ENCODE assay signal across 15 cellular contexts in the genomic region with DNA sequence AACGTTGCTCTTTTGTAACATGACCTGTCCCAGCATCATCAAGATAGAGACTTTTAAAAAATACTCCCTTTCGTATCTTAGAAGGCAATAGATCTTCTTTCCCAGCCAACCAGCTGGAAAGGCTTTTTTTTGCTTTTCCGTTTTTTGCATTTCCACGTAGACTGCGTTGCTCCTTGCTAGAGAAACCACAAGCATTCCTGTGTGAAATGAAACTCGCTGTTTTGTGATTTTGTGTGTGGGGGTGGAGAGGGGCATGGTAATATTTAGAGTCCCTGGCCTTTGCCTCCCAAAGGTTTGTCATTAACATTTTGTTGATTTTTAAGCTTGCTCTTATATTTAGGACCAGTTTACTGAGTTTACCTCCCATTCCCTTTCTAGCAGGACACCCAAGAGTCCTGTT.
A peak's percentile ranks its signal among the peaks of the same experiment; 100 is the strongest.
DNase-seq lines count a peak whose midpoint lies in the region; FAIRE-seq and TF ChIP-seq lines count a peak whose summit lies in the region.
"Had no signal": no experiment of that assay in that cellular context is flagged by ENCODE, and none has a peak within 500 bp of the region (broad histone marks: within the 10 kb centered on the region; RNA-seq: fewer than 3 reads in every experiment).

No MANE protein-coding gene starts in this region.

- peak; percentile 71 for DNase-seq in M059J (ENCODE audit: low read depth)
- peak; percentile 3 for DNase-seq in epithelial cell of esophagus (ENCODE audit: low read depth)
- no peak for DNase-seq in medulla oblongata (ENCODE audit: extremely low spot score)
- no peak for DNase-seq in superior temporal gyrus (ENCODE audit: extremely low spot score)
- no peak for DNase-seq in GM13977 (ENCODE audit: low spot score)
- DNase-seq in small intestine = no peak
- DNase-seq: activated T-cell treated with anti-CD3 and anti-CD28 coated beads, Interleukin-2, amount 50 U/mL, for 4 hours; effector memory CD8-positive, alpha-beta T cell; NCI-H2171 had no signal

- peak overlapping the region; percentile 78 for H3K4me3 ChIP-seq in ACC112 (ENCODE audit: low read depth, low read length)
- H3K4me3 ChIP-seq in epithelial cell of esophagus (ENCODE audit: low read length) = peak overlapping the region; percentile 41
- no peak overlapping the region for H3K4me3 ChIP-seq in small intestine (ENCODE audit: low read depth in 1 of 2, low read length in 2 of 2)

- H3K27ac ChIP-seq in ACC112 (ENCODE audit: low read depth, low read length) (peak overlapping the region; percentile 73), small intestine (ENCODE audit: low read depth in 1 of 2, low read length in 1 of 2) (no peak overlapping the region)

- FAIRE-seq in small intestine (lab: Jason Lieb, UNC) = no peak
- FAIRE-seq: GM12892, H1 had no signal

- no peaks in the 10 kb centered on the region for H3K36me3 Mint-ChIP-seq in nephron (ENCODE audit: low read depth)

- 51 to 64% (median 63%) methylated on average over 6 of the region's 6 CpGs for WGBS in small intestine, 3 donors

- H3K27me3 ChIP-seq in ACC112 (ENCODE audit: insufficient read depth, low read length) (no peaks in the 10 kb centered on the region), small intestine (ENCODE audit: control insufficient read depth in 2 of 2, insufficient read depth in 2 of 2, low read length in 2 of 2) (no peaks in the 10 kb centered on the region)

- peak overlapping the region; percentile 32 to 67 (median 55) for H3K4me3 Mint-ChIP-seq in nephron
- H3K4me3 Mint-ChIP-seq: activated T-cell treated with anti-CD3 and anti-CD28 coated beads, Interleukin-2, amount 50 U/mL, for 4 hours; B cell; effector memory CD8-positive, alpha-beta T cell; T-helper 2 cell treated with Interferon-gamma antibody and Interleukin-4, amounts not matched to agents 5 μg/mL and 100 μg/mL, for 36 hours had no signal

- H3K36me3 ChIP-seq in ACC112 (ENCODE audit: insufficient read depth, low read length) (no peaks in the 10 kb centered on the region), small intestine (ENCODE audit: control insufficient read depth in 2 of 2, insufficient read depth in 2 of 2, low read length in 2 of 2) (no peaks in the 10 kb centered on the region)

- no peaks in the 10 kb centered on the region for H3K9me3 Mint-ChIP-seq in nephron
- H3K9me3 Mint-ChIP-seq: activated T-cell treated with anti-CD3 and anti-CD28 coated beads, Interleukin-2, amount 50 U/mL, for 4 hours; effector memory CD8-positive, alpha-beta T cell; T-helper 2 cell treated with Interferon-gamma antibody and Interleukin-4, amounts not matched to agents 5 μg/mL and 100 μg/mL, for 36 hours had no signal

- H3K79me2 ChIP-seq in ACC112 (ENCODE audit: control insufficient read depth, insufficient read depth, low read length, unreplicated experiment) = peaks cover 6% of the 10 kb centered on the region

- peaks cover 67% of the 10 kb centered on the region for H3K4me1 Mint-ChIP-seq in nephron
- H3K4me1 Mint-ChIP-seq: B cell had no signal

- peak overlapping the region; percentile 90 to 95 (median 92) for H3K27ac Mint-ChIP-seq in nephron
- H3K27ac Mint-ChIP-seq: B cell; effector memory CD8-positive, alpha-beta T cell; T-helper 2 cell treated with Interferon-gamma antibody and Interleukin-4, amounts not matched to agents 5 μg/mL and 100 μg/mL, for 36 hours had no signal

- no peaks in the 10 kb centered on the region for H3K27me3 Mint-ChIP-seq in nephron (ENCODE audit: low read depth)
- H3K27me3 Mint-ChIP-seq: effector memory CD8-positive, alpha-beta T cell had no signal

- H3K9me3 ChIP-seq in small intestine (ENCODE audit: control insufficient read depth, low read depth) = no peaks in the 10 kb centered on the region

- H3K4me1 ChIP-seq in ACC112 (ENCODE audit: control insufficient read depth, insufficient read depth, low read length, unreplicated experiment) (peaks cover 26% of the 10 kb centered on the region), small intestine (ENCODE audit: control insufficient read depth in 2 of 2, insufficient read depth in 1 of 2, low read depth in 1 of 2, low read length in 1 of 2) (peaks cover 0 to 4% of the 10 kb centered on the region in 2 donors)

- in situ Hi-C loops in GM13977 (cut with MboI; ENCODE audit: low pct_unique_long_range_greater_than_20kb, low sequenced_read_pairs, unreplicated experiment) = no loop called here

- H2AFZ ChIP-seq in ACC112 (ENCODE audit: low read length, unreplicated experiment) = peak overlapping the region; percentile 33

- TF ChIP-seq CTCF in epithelial cell of esophagus (IDR thresholded peaks at IDR 0.05; ENCODE audit: insufficient read depth, low read depth, low read length, missing control alignments) (no peak), nephron (IDR thresholded peaks at IDR 0.05; ENCODE audit: unreplicated experiment in 3 of 3) (no peak), GM13977 (IDR thresholded peaks at IDR 0.05; ENCODE audit: extremely low read depth, insufficient read depth, missing control alignments) (no peak)

Comparison
In these comparisons a context has a peak if more than half of its experiments do, and no peak if none do; other contexts are left out.
1. H3K4me3 ChIP-seq: peak in ACC112 (single experiment) and epithelial cell of esophagus (single experiment); none in small intestine (0 of 2).
2. DNase-seq: peak in M059J (single experiment) and epithelial cell of esophagus (single experiment); none in medulla oblongata (single experiment), superior temporal gyrus (single experiment), GM13977 (single experiment) and small intestine (single experiment).